In the genomic region with DNA sequence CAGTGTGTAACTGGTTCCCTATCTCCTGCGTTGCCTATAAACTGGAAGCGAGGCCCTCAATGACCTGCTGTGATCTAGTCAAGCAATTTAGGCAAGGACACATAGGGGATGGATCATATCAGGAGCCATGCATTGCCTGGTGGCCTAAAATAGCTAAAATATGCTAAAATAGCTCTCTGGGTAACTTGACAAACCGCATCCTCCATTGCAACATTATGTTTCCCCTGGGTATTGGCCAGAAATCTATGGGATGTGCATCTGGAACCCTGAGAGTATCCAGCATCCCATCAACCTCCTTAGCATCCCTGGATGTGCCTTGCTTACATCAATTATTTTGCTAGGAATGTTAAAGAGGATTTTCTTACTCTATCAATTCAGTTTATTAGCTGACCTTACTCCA, we compare ENCODE assay signal across 22 cellular contexts.
"Had no signal": no experiment of that assay in that cellular context is flagged by ENCODE, and none has a peak within 500 bp of the region (broad histone marks: within the 10 kb centered on the region; RNA-seq: fewer than 3 reads in every experiment).

No MANE protein-coding gene starts in this region.

- H3K27ac ChIP-seq: brain microvascular endothelial cell, cardiac muscle cell, PC-9 had no signal

- H3K4me3 ChIP-seq: cardiac muscle cell, PC-9 had no signal

- H2AFZ ChIP-seq: PC-9 had no signal

- H3K4me2 ChIP-seq: PC-9 had no signal

- H3K27me3 ChIP-seq: brain microvascular endothelial cell, cardiac muscle cell had no signal

- H3K36me3 ChIP-seq: brain microvascular endothelial cell, cardiac muscle cell had no signal

- DNase-seq: activated B cell treated with CpG ODN at 0.5 μM for 24 hours; activated CD4-positive, alpha-beta T cell treated with anti-CD3 and anti-CD28 coated beads for 1 hour; activated CD4-positive, alpha-beta T cell treated with anti-CD3 and anti-CD28 coated beads, Interleukin-2, amount 10 ng/mL, durations not matched to agents 24 days and 14 days; activated CD4-positive, alpha-beta T cell treated with anti-CD3 and anti-CD28 coated beads, Interleukin-2, amount 50 U/mL, for 48 hours; activated CD8-positive, alpha-beta memory T cell treated with anti-CD3 and anti-CD28 coated beads for 24 hours; activated effector memory CD4-positive, alpha-beta T cell treated with anti-CD3 and anti-CD28 coated beads, Interleukin-2, amount 50 U/mL, for 16 hours; activated naive CD4-positive, alpha-beta T cell treated with anti-CD3 and anti-CD28 coated beads for 36 hours; activated T-cell treated with anti-CD3 and anti-CD28 coated beads, Interleukin-2, amount 50 U/mL, for 4 hours; brain microvascular endothelial cell; Karpas-422; NCI-H1105 treated with DMSO at 0.1 percent for 48 hours; NCI-H1436 treated with DMSO at 0.1 percent for 48 hours; NCI-H187; NCI-H2081; NCI-H510A treated with DMSO at 0.1 percent for 48 hours; NCI-H69; NK-92 treated with Interleukin-12 subunit alpha and Interleukin-12 subunit beta, amount 100 ng/mL, for 24 hours; PC-9; SIG-M5; T-helper 17 cell; T-helper 9 cell had no signal

- ATAC-seq: activated T-cell treated with anti-CD3 and anti-CD28 coated beads, Interleukin-2, amount 50 U/mL, for 4 hours; T-helper 17 cell had no signal
